In genomic region chr1:146007048-146007784, GRCh38 we compare ENCODE assay signal across 8 cellular contexts. TPM values are rescaled to one million over a fixed set of nuclear protein-coding genes. Genes with fewer than 3 reads are reported as not detected.
A peak's percentile ranks its signal among the peaks of the same experiment; 100 is the strongest.
DNase-seq lines count a peak whose midpoint lies in the region; ATAC-seq and TF ChIP-seq lines count a peak whose summit lies in the region.

No MANE protein-coding gene starts in this region.

- 1% methylated on average over 3 of the region's 3 CpGs for WGBS in right cardiac atrium

- DNase-seq in AML-193 (lab: John Stamatoyannopoulos, UW): peak; percentile 87 to 94
- DNase-seq in NCI-H1436 treated with DMSO at 0.1 percent for 48 hours (lab: John Stamatoyannopoulos, UW): peak; percentile 75
- peak; percentile 50 for DNase-seq in T follicular helper cell (ENCODE audit: low read depth)
- peak in 1 of 2 donors; percentile 84 for DNase-seq in ascending aorta (ENCODE audit: low spot score in 2 of 2)
- no peak for DNase-seq in right cardiac atrium
- DNase-seq in gastrocnemius medialis: peak; percentile 72 to 76

- ATAC-seq in GM21367 (IDR thresholded peaks at IDR 0.05; ENCODE audit: unreplicated experiment) (peak; percentile 62), right cardiac atrium (peak; percentile 80 to 92), gastrocnemius medialis (peak; percentile 94), HG03520 (IDR thresholded peaks at IDR 0.05; ENCODE audit: unreplicated experiment) (no peak)

- H3K36me3 ChIP-seq in ascending aorta (no peaks in the 10 kb centered on the region), gastrocnemius medialis (no peaks in the 10 kb centered on the region)

- TF ChIP-seq CTCF in ascending aorta (IDR thresholded peaks at IDR 0.05): peak; percentile 69 to 91 (median 81)
- TF ChIP-seq CTCF in gastrocnemius medialis (IDR thresholded peaks at IDR 0.05 in 4 of 5, conservative IDR thresholded peaks at IDR 0.05 in 1 of 5): peak; percentile 89 to 98 (median 92)

- H3K27me3 ChIP-seq in ascending aorta: no peaks in the 10 kb centered on the region
- H3K27me3 ChIP-seq in right cardiac atrium (ENCODE audit: control insufficient read depth, insufficient read depth): no peaks in the 10 kb centered on the region
- no peaks in the 10 kb centered on the region for H3K27me3 ChIP-seq in gastrocnemius medialis

- H3K4me1 ChIP-seq in ascending aorta: peaks cover 0 to 10% of the 10 kb centered on the region in 2 donors
- H3K4me1 ChIP-seq in right cardiac atrium (ENCODE audit: control insufficient read depth, insufficient read depth, low read length): peaks cover 4% of the 10 kb centered on the region
- peaks cover 33 to 47% of the 10 kb centered on the region in 2 donors for H3K4me1 ChIP-seq in gastrocnemius medialis

- intact Hi-C loops in ascending aorta (cut with DNase I): loop anchor here (1.0 kb wide), 1 partner anchor 30 kb away; no protein-coding TSS in a partner anchor
- intact Hi-C loops in right cardiac atrium (cut with DNase I): loop anchor here in 2 of 4 donors (2.0 to 5.0 kb wide), 2 partner anchors 30 to 40 kb away; no protein-coding TSS in a partner anchor
- intact Hi-C loops in gastrocnemius medialis (cut with DNase I; ENCODE audit: low total_unique reads): loop anchor here (1.0 to 2.0 kb wide), 2 partner anchors 28 to 114 kb away; no protein-coding TSS in a partner anchor

- H3K4me3 ChIP-seq in ascending aorta (peak overlapping the region in 1 of 2 donors; percentile 39), right cardiac atrium (ENCODE audit: low read length) (no peak overlapping the region), gastrocnemius medialis (peak overlapping the region; percentile 8 to 34 (median 22))

- no peaks in the 10 kb centered on the region for H3K9me3 ChIP-seq in ascending aorta
- H3K9me3 ChIP-seq in right cardiac atrium (ENCODE audit: control insufficient read depth, low read length): no peaks in the 10 kb centered on the region
- H3K9me3 ChIP-seq in gastrocnemius medialis: no peaks in the 10 kb centered on the region

- TF ChIP-seq POLR2A in gastrocnemius medialis (IDR thresholded peaks at IDR 0.05): peak; percentile 82 to 93

- H3K27ac ChIP-seq in ascending aorta (peak overlapping the region; percentile 80 to 85), right cardiac atrium (ENCODE audit: low read length) (peak overlapping the region; percentile 95), gastrocnemius medialis (peak overlapping the region; percentile 95 to 99 (median 96))

- in situ Hi-C loops in gastrocnemius medialis (cut with MboI; ENCODE audit: low sequenced_read_pairs in 4 of 4): no loop called here

RNA-seq across cellular contexts. Expression of gene TXNIP, which starts 10.8 kb away (rescaled TPM):
- total RNA-seq in ascending aorta (877 TPM), right cardiac atrium (100 to 1,000 TPM; 548 to 806 (median 632) TPM), gastrocnemius medialis (1,000 to 10,000 TPM; 1,815 to 2,839 (median 2,202) TPM)
- 943 TPM for polyA plus RNA-seq in right cardiac atrium

RNA-seq across cellular contexts. Expression of gene HJV, which starts 14.3 kb away (rescaled TPM):
- total RNA-seq in ascending aorta (not detected), right cardiac atrium (100 to 1,000 TPM in 2 of 4 donors, 10 to 100 TPM in 2; 65.1 to 164 (median 97.1) TPM), gastrocnemius medialis (100 to 1,000 TPM; 274 to 585 (median 420) TPM)
- 116 TPM for polyA plus RNA-seq in right cardiac atrium

RNA-seq across cellular contexts. Expression of gene POLR3GL, which starts 42.7 kb away (rescaled TPM):
- total RNA-seq in ascending aorta (22.9 TPM), right cardiac atrium (10 to 100 TPM; 51.4 to 54.4 (median 52.5) TPM), gastrocnemius medialis (10 to 100 TPM; 43.5 to 78.8 (median 59.4) TPM)
- polyA plus RNA-seq in right cardiac atrium: 94.7 TPM

RNA-seq across cellular contexts. Expression of gene ANKRD34A, which starts 42.8 kb away (rescaled TPM):
- total RNA-seq in ascending aorta (13.6 TPM), right cardiac atrium (1 to 10 TPM; 1.7 to 3.9 (median 3.7) TPM), gastrocnemius medialis (10 to 100 TPM in 1 of 4 donors, 1 to 10 TPM in 3; 3.3 to 19.0 (median 6.7) TPM)
- polyA plus RNA-seq in right cardiac atrium: 1.8 TPM

RNA-seq across cellular contexts. Expression of gene LIX1L, which starts 49.4 kb away (rescaled TPM):
- 44.0 TPM for total RNA-seq in ascending aorta
- 10 to 100 TPM; 25.4 to 39.2 (median 28.4) TPM for total RNA-seq in right cardiac atrium
- 11.9 TPM for polyA plus RNA-seq in right cardiac atrium
- total RNA-seq in gastrocnemius medialis: 100 to 1,000 TPM in 1 of 4 donors, 10 to 100 TPM in 3; 37.1 to 108 (median 75.4) TPM

Comparison
In these comparisons a context has a peak if more than half of its experiments do, and no peak if none do; other contexts are left out.
1. DNase-seq: peak in AML-193 (2 of 2), NCI-H1436 treated with DMSO at 0.1 percent for 48 hours (single experiment), T follicular helper cell (single experiment) and gastrocnemius medialis (2 of 2); none in right cardiac atrium (0 of 3).
2. RNA of gene HJV, which starts 14.3 kb away (total RNA-seq): 274 to 585 TPM in gastrocnemius medialis and 65.1 to 164 TPM in right cardiac atrium; not detected in ascending aorta (single experiment); every median in the first group is over 10 times any median in the second.
3. Peak in every context shown above with its lines, with median percentiles within 50 percentile points of each other: H3K27ac ChIP-seq.